Comparison of ENCODE assay signal across 8 cellular contexts in the genomic region with DNA sequence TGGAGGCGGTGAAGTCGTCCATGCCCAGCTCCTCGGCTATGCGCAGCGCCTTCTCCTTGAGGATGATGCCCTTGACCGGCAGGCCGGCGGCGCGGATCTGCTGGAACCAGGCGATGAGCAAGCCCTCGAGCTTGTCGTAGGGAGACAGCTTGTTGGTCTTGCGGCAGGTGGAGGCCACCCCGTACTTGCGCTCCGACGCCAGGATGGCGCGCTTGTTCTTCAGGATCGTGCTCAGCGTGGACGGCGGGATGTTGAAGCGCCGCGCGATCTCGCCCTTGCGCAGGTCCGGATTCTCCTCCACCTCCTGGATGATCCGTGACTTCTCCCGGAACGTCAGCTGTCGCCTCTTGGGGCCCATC. TPM values are rescaled to one million over a fixed set of nuclear protein-coding genes. Genes with fewer than 3 reads are reported as not detected.
DNase-seq lines count a peak whose midpoint lies in the region; ATAC-seq and TF ChIP-seq lines count a peak whose summit lies in the region.

No MANE protein-coding gene starts in this region.

- peaks cover 16% of the 10 kb centered on the region for H3K27me3 ChIP-seq in NT2/D1 (ENCODE audit: insufficient read depth, insufficient read length)
- H3K27me3 ChIP-seq in hepatocyte: no peaks in the 10 kb centered on the region
- no peaks in the 10 kb centered on the region for H3K27me3 ChIP-seq in gastrocnemius medialis

- H3K27ac ChIP-seq in hepatocyte (peak overlapping the region; percentile 70), gastrocnemius medialis (peak overlapping the region; percentile 76 to 85 (median 82))

- no peaks in the 10 kb centered on the region; the same call in 1 of the 2 replicates for H3K9me3 ChIP-seq in NT2/D1 (ENCODE audit: insufficient read depth, low read length)
- H3K9me3 ChIP-seq in hepatocyte (ENCODE audit: low read depth): no peaks in the 10 kb centered on the region
- no peaks in the 10 kb centered on the region for H3K9me3 ChIP-seq in gastrocnemius medialis

- H3K4me1 ChIP-seq in NT2/D1 (ENCODE audit: insufficient read depth, insufficient read length): peaks cover 8% of the 10 kb centered on the region
- peaks cover 30% of the 10 kb centered on the region for H3K4me1 ChIP-seq in hepatocyte (ENCODE audit: insufficient read depth)
- H3K4me1 ChIP-seq in gastrocnemius medialis: peaks cover 29 to 33% of the 10 kb centered on the region in 2 donors

- H4K20me1 ChIP-seq in hepatocyte (ENCODE audit: insufficient read depth, poor library complexity, severe bottlenecking): peaks cover 18% of the 10 kb centered on the region

- H3K36me3 ChIP-seq in NT2/D1 (ENCODE audit: insufficient read depth, insufficient read length, low read length) (peaks cover 19% of the 10 kb centered on the region), hepatocyte (replicated peaks; ENCODE audit: insufficient read depth, low read depth) (no peaks in the 10 kb centered on the region), gastrocnemius medialis (no peaks in the 10 kb centered on the region)

- H3K4me2 ChIP-seq in hepatocyte: peak overlapping the region; percentile 97

- H3K4me3 ChIP-seq in NT2/D1 (ENCODE audit: insufficient read length, low read depth) (peak overlapping the region; percentile 70), hepatocyte (peak overlapping the region; percentile 30), gastrocnemius medialis (peak overlapping the region; percentile 65 to 68 (median 67))

- ATAC-seq in HG02884 (IDR thresholded peaks at IDR 0.05; ENCODE audit: unreplicated experiment): peak; percentile 13
- ATAC-seq in gastrocnemius medialis: peak; percentile 56 to 71

- peak; percentile 63 for DNase-seq in stimulated activated CD4-positive, alpha-beta T cell treated with anti-CD3 and anti-CD28 coated beads, Interleukin-15, amount 100 ng/mL, for 24 hours
- no peak for DNase-seq in stimulated activated CD4-positive, alpha-beta T cell treated with anti-CD3 and anti-CD28 coated beads, Interleukin-12 subunit alpha, Interleukin-12 subunit beta, amount 100 ng/mL, for 4 hours
- no peak for DNase-seq in NT2/D1 (ENCODE audit: low read depth, low spot score)
- DNase-seq in amniotic epithelial cell (ENCODE audit: low read depth): peak; percentile 63
- DNase-seq in hepatocyte (ENCODE audit: low spot score): peak; percentile 69
- DNase-seq in gastrocnemius medialis: peak; percentile 23 to 53
- no peak for DNase-seq in pons (ENCODE audit: low spot score)

- H2AFZ ChIP-seq in hepatocyte: peak overlapping the region; percentile 25

- in situ Hi-C loops in gastrocnemius medialis (cut with MboI; ENCODE audit: low sequenced_read_pairs in 4 of 4): no loop called here

- TF ChIP-seq CTCF in hepatocyte (IDR thresholded peaks at IDR 0.05; ENCODE audit: poor library complexity): no peak
- TF ChIP-seq CTCF in gastrocnemius medialis (IDR thresholded peaks at IDR 0.05 in 4 of 5, conservative IDR thresholded peaks at IDR 0.05 in 1 of 5): no peak

- peak overlapping the region; percentile 80 for H3K9ac ChIP-seq in NT2/D1 (ENCODE audit: insufficient read length, low read depth)

- H3K9me2 ChIP-seq in hepatocyte (replicated peaks; ENCODE audit: insufficient read depth): no peaks in the 10 kb centered on the region

- intact Hi-C loops in gastrocnemius medialis (cut with DNase I; ENCODE audit: low total_unique reads): loop anchor here (1.0 to 5.0 kb wide), 3 partner anchors 34 to 301 kb away; a partner anchor contains a TSS

- peaks cover 32% of the 10 kb centered on the region for H3K79me2 ChIP-seq in hepatocyte

- WGBS in hepatocyte (ENCODE audit: low lambda C conversion rate, missing lambda C conversion rate): under 1% methylated on average over 23 of the region's 35 CpGs

- no peak for TF ChIP-seq POLR2A in gastrocnemius medialis (IDR thresholded peaks at IDR 0.05)

RNA-seq across cellular contexts. Expression of a gene that starts 0.4 kb away (rescaled TPM):
- 40.9 and 46.7 TPM in 2 replicates for total RNA-seq in hepatocyte
- polyA plus RNA-seq in hepatocyte: 17.6 and 21.2 TPM in 2 replicates
- total RNA-seq in gastrocnemius medialis: 100 to 1,000 TPM in 3 of 4 donors, 10 to 100 TPM in 1; 67.5 to 186 (median 143) TPM

RNA-seq across cellular contexts. Expression of a gene that starts 4.9 kb away (rescaled TPM):
- 0.63 TPM in 1 of 2 replicates, not detected in the other for total RNA-seq in hepatocyte
- polyA plus RNA-seq in hepatocyte: 0.51 TPM in 1 of 2 replicates, not detected in the other
- not detected for total RNA-seq in gastrocnemius medialis

RNA-seq across cellular contexts. Expression of a gene that starts 10.0 kb away (rescaled TPM):
- total RNA-seq in hepatocyte (15.1 and 15.7 TPM in 2 replicates), gastrocnemius medialis (10 to 100 TPM in 2 of 4 donors, 1 to 10 TPM in 2; 2.3 to 17.3 (median 10.1) TPM)
- 20.0 and 21.9 TPM in 2 replicates for polyA plus RNA-seq in hepatocyte

RNA-seq across cellular contexts. Expression of a gene that starts 18.6 kb away (rescaled TPM):
- total RNA-seq in hepatocyte (9.6 and 11.7 TPM in 2 replicates), gastrocnemius medialis (10 to 100 TPM in 2 of 4 donors, 1 to 10 TPM in 2; 5.9 to 16.4 (median 9.6) TPM)
- polyA plus RNA-seq in hepatocyte: 31.7 and 36.0 TPM in 2 replicates

RNA-seq across cellular contexts. Expression of a gene that starts 34.2 kb away (rescaled TPM):
- 13.8 and 15.9 TPM in 2 replicates for total RNA-seq in hepatocyte
- 19.7 and 21.8 TPM in 2 replicates for polyA plus RNA-seq in hepatocyte
- total RNA-seq in gastrocnemius medialis: 10 to 100 TPM; 11.6 to 20.9 (median 17.3) TPM

Comparison
In these comparisons a context has a peak if more than half of its experiments do, and no peak if none do; other contexts are left out.
1. DNase-seq: peak in stimulated activated CD4-positive, alpha-beta T cell treated with anti-CD3 and anti-CD28 coated beads, Interleukin-15, amount 100 ng/mL, for 24 hours (single experiment), amniotic epithelial cell (single experiment), hepatocyte (single experiment) and gastrocnemius medialis (2 of 2); none in stimulated activated CD4-positive, alpha-beta T cell treated with anti-CD3 and anti-CD28 coated beads, Interleukin-12 subunit alpha, Interleukin-12 subunit beta, amount 100 ng/mL, for 4 hours (single experiment), NT2/D1 (single experiment) and pons (single experiment).
2. Peak in every context shown above with its lines, with median percentiles within 50 percentile points of each other: H3K4me3 ChIP-seq.